Comparison of ENCODE assay signal across 8 cellular contexts in genomic region chrX:53223068-53223693, GRCh38. TPM values are rescaled to one million over a fixed set of nuclear protein-coding genes. Genes with fewer than 3 reads are reported as not detected.
A peak's percentile ranks its signal among the peaks of the same experiment; 100 is the strongest.
DNase-seq lines count a peak whose midpoint lies in the region; ATAC-seq and TF ChIP-seq lines count a peak whose summit lies in the region.

No MANE protein-coding gene starts in this region.

- H2AFZ ChIP-seq in neuron (ENCODE audit: low read depth, low read length), result no peak overlapping the region

- H3K9me3 ChIP-seq in Caco-2 (no peaks in the 10 kb centered on the region), endocrine pancreas (ENCODE audit: control insufficient read depth, low read length) (no peaks in the 10 kb centered on the region), neuron (ENCODE audit: low read length) (no peaks in the 10 kb centered on the region)

- BruUV-seq in Caco-2 (replicated peaks; lab: Mats Ljungman, UMichigan), result no TSS peak

- H3K4me3 ChIP-seq in Caco-2 (ENCODE audit: low read depth, low read length) (peak overlapping the region; percentile 81), NB4 (ENCODE audit: low read depth, low read length) (peak overlapping the region; percentile 92), endocrine pancreas (ENCODE audit: control insufficient read depth, insufficient read depth, low read length) (peak overlapping the region; percentile 95), neuron (ENCODE audit: low read length) (peak overlapping the region; percentile 84)

- H3K4me1 ChIP-seq in Caco-2 (peaks cover 6% of the 10 kb centered on the region), endocrine pancreas (ENCODE audit: control insufficient read depth, insufficient read depth, low read length) (peaks cover 8% of the 10 kb centered on the region), neuron (ENCODE audit: insufficient read depth, low read length) (peaks cover 9% of the 10 kb centered on the region)

- H3K9me3 Mint-ChIP-seq in Caco-2 (ENCODE audit: unreplicated experiment), result no peaks in the 10 kb centered on the region

- ATAC-seq in sciatic nerve, result no peak
- no peak for ATAC-seq in HG03520 (IDR thresholded peaks at IDR 0.05; ENCODE audit: unreplicated experiment)

- no peaks in the 10 kb centered on the region for H3K27me3 Mint-ChIP-seq in Caco-2 (ENCODE audit: insufficient read depth, unreplicated experiment)

- CTCF ChIA-PET in Caco-2 (lab: Charles Lee), result interaction anchor here (1.3 kb wide), 1 partner anchor 228 kb away, joined by 3 read pairs; no protein-coding TSS in a partner anchor

- TF ChIP-seq CTCF in Caco-2 (IDR thresholded peaks at IDR 0.05; ENCODE audit: insufficient read depth in 1 of 2, low read depth in 1 of 2, low read length in 1 of 2, severe bottlenecking in 1 of 2, unreplicated experiment in 1 of 2) (no peak), NB4 (IDR thresholded peaks at IDR 0.05; ENCODE audit: low read depth, low read length) (no peak)

- H3K9ac ChIP-seq in endocrine pancreas (ENCODE audit: control insufficient read depth, insufficient read depth, low read length), result peak overlapping the region; percentile 74

- H3K36me3 ChIP-seq in Caco-2 (ENCODE audit: control insufficient read depth, insufficient read depth, low read length), result no peaks in the 10 kb centered on the region; the same call in 1 of the 2 replicates
- H3K36me3 ChIP-seq in endocrine pancreas (ENCODE audit: control insufficient read depth, insufficient read depth, low read length), result no peaks in the 10 kb centered on the region
- H3K36me3 ChIP-seq in neuron (ENCODE audit: insufficient read depth, low read length), result peaks cover 11% of the 10 kb centered on the region

- H3K4me3 Mint-ChIP-seq in Caco-2 (ENCODE audit: unreplicated experiment), result peak overlapping the region; percentile 96

- peak overlapping the region; percentile 55 for H3K27ac Mint-ChIP-seq in Caco-2 (ENCODE audit: unreplicated experiment)

- intact Hi-C loops in Caco-2 (cut with micrococcal nuclease; ENCODE audit: unreplicated experiment), result loop anchor here (10.0 kb wide), 1 partner anchor 128 kb away; the partner anchor contains the start of gene KANTR
- intact Hi-C loops in sciatic nerve (cut with DNase I), result no loop called here

- no peaks in the 10 kb centered on the region for H3K4me1 Mint-ChIP-seq in Caco-2 (ENCODE audit: low read depth, unreplicated experiment)

- H3K36me3 Mint-ChIP-seq in Caco-2 (ENCODE audit: insufficient read depth, unreplicated experiment), result peaks cover 20% of the 10 kb centered on the region

- DNase-seq in Caco-2, result no peak
- no peak for DNase-seq in NB4 (ENCODE audit: low read depth)
- DNase-seq in sciatic nerve (ENCODE audit: low spot score), result no peak
- no peak for DNase-seq in germinal center (ENCODE audit: low spot score)
- no peak for DNase-seq in NAMALWA (ENCODE audit: low spot score)

- H3K27me3 ChIP-seq in Caco-2 (replicated peaks; ENCODE audit: control insufficient read depth, insufficient read depth, low read length) (no peaks in the 10 kb centered on the region), endocrine pancreas (ENCODE audit: control insufficient read depth, insufficient read depth, low read length) (no peaks in the 10 kb centered on the region), neuron (ENCODE audit: insufficient read depth, low read length) (no peaks in the 10 kb centered on the region)

- TF ChIP-seq POLR2A in NB4 (IDR thresholded peaks at IDR 0.05; ENCODE audit: extremely low read depth, insufficient read length), result no peak

- POLR2A ChIA-PET in Caco-2 (lab: Charles Lee), result no interaction called here

RNA-seq across cellular contexts. Expression of gene KDM5C, which starts 1.8 kb away (rescaled TPM):
- total RNA-seq in Caco-2 (2022) (84.5 and 90.5 TPM in 2 replicates), sciatic nerve (108 TPM)

RNA-seq across cellular contexts. Expression of gene IQSEC2, which starts 58.2 kb away (rescaled TPM):
- total RNA-seq in Caco-2 (2022) (1.4 and 1.8 TPM in 2 replicates), sciatic nerve (18.0 TPM)
